Comparison of ENCODE assay signal across 20 cellular contexts in genomic region chr20:63202811-63203526, GRCh38. TPM values are rescaled to one million over a fixed set of nuclear protein-coding genes. Genes with fewer than 3 reads are reported as not detected.
DNase-seq lines count a peak whose midpoint lies in the region; ATAC-seq, FAIRE-seq and TF ChIP-seq lines count a peak whose summit lies in the region.
"Had no signal": no experiment of that assay in that cellular context is flagged by ENCODE, and none has a peak within 500 bp of the region (broad histone marks: within the 10 kb centered on the region; RNA-seq: fewer than 3 reads in every experiment).

No MANE protein-coding gene starts in this region.

- TF ChIP-seq EP300 in K562 (IDR thresholded peaks at IDR 0.05; ENCODE audit: low read length): no peak

- H3K9me3 ChIP-seq in right cardiac atrium (ENCODE audit: control insufficient read depth, low read length) (no peaks in the 10 kb centered on the region), right atrium auricular region (no peaks in the 10 kb centered on the region), K562 (replicated peaks; ENCODE audit: control insufficient read depth, insufficient read depth, low read depth, low read length) (no peaks in the 10 kb centered on the region), mucosa of descending colon (no peaks in the 10 kb centered on the region), BE2C (no peaks in the 10 kb centered on the region)
- H3K9me3 ChIP-seq: BLaER1 treated with 17β-estradiol and CSF1 and Interleukin-3, amounts not matched to agents 10 nM and 100 nM had no signal

- no peaks in the 10 kb centered on the region for H3K9me1 ChIP-seq in K562 (ENCODE audit: control insufficient read depth, insufficient read depth, low read length)

- H4K20me1 ChIP-seq in K562 (replicated peaks; ENCODE audit: control insufficient read depth, insufficient read depth, low read length): peaks cover 62% of the 10 kb centered on the region

- POLR2A ChIA-PET in K562 (lab: Yijun Ruan, JAX): interaction anchor here (0.8 to 1.2 kb wide), 5 partner anchors 8 to 181 kb away, joined by 3 to 7 read pairs (median 3); no protein-coding TSS in a partner anchor

- no peak overlapping the region for H3K4me2 ChIP-seq in K562 (ENCODE audit: insufficient read depth, low read length)
- H3K4me2 ChIP-seq: BLaER1 treated with 17β-estradiol and CSF1 and Interleukin-3, amounts not matched to agents 10 nM and 100 nM had no signal

- ATAC-seq in right cardiac atrium (peak in 1 of 2 donors; percentile 8), K562 (no peak), mucosa of descending colon (peak; percentile 12), GM18907 (IDR thresholded peaks at IDR 0.05; ENCODE audit: unreplicated experiment) (no peak)
- ATAC-seq: CD8-positive, alpha-beta T cell had no signal

- intact Hi-C loops in right cardiac atrium (cut with DNase I) (no loop called here), K562 (cut with micrococcal nuclease) (no loop called here), mucosa of descending colon (cut with DNase I, micrococcal nuclease) (no loop called here)

- in situ Hi-C loops in K562 (cut with MboI): no loop called here

- H3K4me1 ChIP-seq in right cardiac atrium (ENCODE audit: control insufficient read depth, insufficient read depth, low read length) (no peaks in the 10 kb centered on the region), right atrium auricular region (peaks cover 0 to 13% of the 10 kb centered on the region in 2 donors), K562 (replicated peaks in 1 of 2; ENCODE audit: control insufficient read depth in 2 of 2, insufficient read depth in 2 of 2, low read length in 2 of 2) (peaks cover 0 to 11% of the 10 kb centered on the region in 2 experiments; a peak in 3 of 5 replicates), mucosa of descending colon (ENCODE audit: low read depth) (no peaks in the 10 kb centered on the region), BE2C (no peaks in the 10 kb centered on the region)

- CTCF ChIA-PET in K562 (lab: Yijun Ruan, JAX; ENCODE audit: low intra/inter-chr PET ratio): no interaction called here

- FAIRE-seq in K562 (lab: Jason Lieb, UNC): no peak
- FAIRE-seq: G401.6, GM12892, GM18507 had no signal

- H3K36me3 ChIP-seq in right atrium auricular region (peaks cover 75% of the 10 kb centered on the region), K562 (ENCODE audit: control insufficient read depth, insufficient read depth, low read length) (peaks cover 93% of the 10 kb centered on the region), mucosa of descending colon (ENCODE audit: low read depth) (no peaks in the 10 kb centered on the region), BE2C (peaks cover 74% of the 10 kb centered on the region)

- H3K79me2 ChIP-seq in K562 (ENCODE audit: control insufficient read depth, insufficient read depth, low read length): peaks cover 94% of the 10 kb centered on the region

- TF ChIP-seq POLR2A in K562 (conservative IDR thresholded peaks at IDR 0.05): 0 out of 2 replicates have a peak, but pooled peaks have one; percentile 12

- DNase-seq in right cardiac atrium: peak; percentile 8 to 35 (median 32)
- no peak for DNase-seq in right atrium auricular region (ENCODE audit: low spot score)
- no peak for DNase-seq in K562 (ENCODE audit: extremely low read depth in 1 of 4, low spot score in 3 of 4)
- DNase-seq in mucosa of descending colon: peak in 1 of 3 donors; percentile 44
- no peak for DNase-seq in globus pallidus (ENCODE audit: low spot score)
- DNase-seq in SHP77 treated with DMSO at 0.1 percent for 48 hours (lab: John Stamatoyannopoulos, UW): no peak
- no peak for DNase-seq in BE2C
- DNase-seq: 8988T; CD8-positive, alpha-beta T cell; DMS 273 treated with DMSO at 0.1 percent for 48 hours; GOT3; H9 had no signal

- H2AFZ ChIP-seq in K562 (ENCODE audit: low read depth, low read length): no peak overlapping the region

- H3K27ac ChIP-seq in right cardiac atrium (ENCODE audit: low read length) (no peak overlapping the region), right atrium auricular region (no peak overlapping the region), K562 (ENCODE audit: extremely low read depth, low read depth, low read length) (no peak overlapping the region)
- H3K27ac ChIP-seq: BLaER1 treated with 17β-estradiol and CSF1 and Interleukin-3, amounts not matched to agents 10 nM and 100 nM had no signal

- H3K27me3 ChIP-seq in right cardiac atrium (ENCODE audit: control insufficient read depth, insufficient read depth) (no peaks in the 10 kb centered on the region), right atrium auricular region (no peaks in the 10 kb centered on the region), K562 (ENCODE audit: control insufficient read depth in 2 of 2, insufficient read depth in 2 of 2, low read length in 2 of 2) (no peaks in the 10 kb centered on the region), BE2C (no peaks in the 10 kb centered on the region)
- H3K27me3 ChIP-seq: BLaER1 treated with 17β-estradiol and CSF1 and Interleukin-3, amounts not matched to agents 10 nM and 100 nM had no signal

- no peak for TF ChIP-seq RAD21 in K562 (CRISPR knock-in tag; conservative IDR thresholded peaks at IDR 0.05 in 1 of 2, IDR thresholded peaks at IDR 0.05 in 1 of 2)

- H3K4me3 ChIP-seq in right cardiac atrium (ENCODE audit: low read length) (no peak overlapping the region), right atrium auricular region (no peak overlapping the region), K562 (no peak overlapping the region), mucosa of descending colon (no peak overlapping the region), BE2C (ENCODE audit: low read depth, low read length) (no peak overlapping the region)
- H3K4me3 ChIP-seq: BLaER1 treated with 17β-estradiol and CSF1 and Interleukin-3, amounts not matched to agents 10 nM and 100 nM had no signal

- H3K9ac ChIP-seq in K562 (ENCODE audit: insufficient read depth in 1 of 2, low read depth in 2 of 2, low read length in 2 of 2): no peak overlapping the region; a peak in 1 of 4 replicates
- H3K9ac ChIP-seq: BLaER1 treated with 17β-estradiol and CSF1 and Interleukin-3, amounts not matched to agents 10 nM and 100 nM had no signal

- 92% methylated on average over 29 of the region's 29 CpGs for WGBS in right cardiac atrium
- 99% methylated on average over 23 of the region's 29 CpGs for WGBS in K562 (ENCODE audit: insufficient coverage, low coverage, missing lambda C conversion rate)

- TF ChIP-seq CTCF in right atrium auricular region (IDR thresholded peaks at IDR 0.05) (no peak), K562 (IDR thresholded peaks at IDR 0.05 in 2 of 3, conservative IDR thresholded peaks at IDR 0.05 in 1 of 3; ENCODE audit: insufficient read depth in 2 of 3, low read depth in 1 of 3, low read length in 3 of 3) (no peak), mucosa of descending colon (IDR thresholded peaks at IDR 0.05) (no peak), BE2C (IDR thresholded peaks at IDR 0.05; ENCODE audit: low read depth, low read length) (no peak)

- no TSS peak for BruUV-seq in K562 (replicated peaks; lab: Mats Ljungman, UMichigan)

RNA-seq across cellular contexts. Expression of gene YTHDF1, which starts 13.0 kb away (rescaled TPM):
- total RNA-seq in right cardiac atrium (10 to 100 TPM; 23.0 to 27.6 (median 25.2) TPM), right atrium auricular region (10 to 100 TPM; 15.7 to 26.1 TPM), K562 (2014; rRNA removed) (20.8 and 26.6 TPM in 2 replicates), K562 (2014; rRNA removed; fragmentation: Illumina TruSeq; extraction: Trizol) (18.0 and 19.0 TPM in 2 replicates), K562 (2015; rRNA removed; fragmentation: Illumina TruSeq; extraction: Trizol) (26.5 and 27.8 TPM in 2 replicates), K562 (2021) (41.8 and 42.4 TPM in 2 replicates), mucosa of descending colon (10 to 100 TPM; 32.0 to 37.2 (median 34.2) TPM)
- polyA plus RNA-seq in right cardiac atrium (15.3 TPM), K562 (2011; rRNA removed) (20.5 and 27.9 TPM in 2 replicates), K562 (2014; fragmentation: Illumina TruSeq; extraction: Trizol) (29.3 and 31.6 TPM in 2 replicates), K562 (2014; fragmentation: Nextera tagmentation; extraction: Ambion mirVana) (10 to 100 TPM; 10.1 to 11.1 TPM), K562 (2014; rRNA removed) (28.6 and 33.2 TPM in 2 replicates)
- 41.5 and 53.5 TPM in 2 replicates for total RNA-seq in K562 (2011; cell fraction: chromatin; rRNA removed; ENCODE audit: low replicate concordance)
- total RNA-seq in K562 (2011; cell fraction: nucleolus; rRNA removed): 31.1 and 36.5 TPM in 2 replicates
- 30.2 and 31.3 TPM in 2 replicates for total RNA-seq in K562 (2011; cell fraction: nucleoplasm; rRNA removed)
- 21.3 and 25.6 TPM in 2 replicates for polyA plus RNA-seq in K562 (2011; cell fraction: cytosol; rRNA removed)
- polyA plus RNA-seq in K562 (2011; cell fraction: nucleus; rRNA removed): 38.5 and 52.3 TPM in 2 replicates
- polyA plus RNA-seq in K562 (2012): 27.6 and 28.6 TPM in 2 replicates
- polyA minus RNA-seq in K562 (2011; rRNA and poly(A)+ RNA removed): 14.0 and 22.8 TPM in 2 replicates
- 24.0 and 25.9 TPM in 2 replicates for polyA minus RNA-seq in K562 (2011; cell fraction: cytosol; rRNA and poly(A)+ RNA removed)
- polyA minus RNA-seq in K562 (2011; cell fraction: nucleus; rRNA and poly(A)+ RNA removed): 8.9 and 11.0 TPM in 2 replicates
- 90.9 TPM for polyA plus RNA-seq in BE2C (2012; ENCODE audit: insufficient read depth, insufficient read length, low read depth)

RNA-seq across cellular contexts. Expression of gene BIRC7, which starts 32.7 kb away (rescaled TPM):
- not detected for total RNA-seq in right cardiac atrium
- polyA plus RNA-seq in right cardiac atrium: not detected
- total RNA-seq in right atrium auricular region: not detected
- 0.51 and 0.74 TPM in 2 replicates for total RNA-seq in K562 (2011; cell fraction: chromatin; rRNA removed; ENCODE audit: low replicate concordance)
- total RNA-seq in K562 (2011; cell fraction: nucleolus; rRNA removed): 1.3 and 1.4 TPM in 2 replicates
- total RNA-seq in K562 (2011; cell fraction: nucleoplasm; rRNA removed): 0.46 and 0.88 TPM in 2 replicates
- total RNA-seq in K562 (2014; rRNA removed): not detected in 2 replicates
- not detected in 2 replicates for total RNA-seq in K562 (2014; rRNA removed; fragmentation: Illumina TruSeq; extraction: Trizol)
- 0.14 TPM in 1 of 2 replicates, not detected in the other for total RNA-seq in K562 (2015; rRNA removed; fragmentation: Illumina TruSeq; extraction: Trizol)
- 0.18 and 0.27 TPM in 2 replicates for total RNA-seq in K562 (2021)
- 0.14 and 0.24 TPM in 2 replicates for polyA plus RNA-seq in K562 (2011; rRNA removed)
- 0.12 and 0.88 TPM in 2 replicates for polyA plus RNA-seq in K562 (2011; cell fraction: cytosol; rRNA removed)
- 1.5 and 2.8 TPM in 2 replicates for polyA plus RNA-seq in K562 (2011; cell fraction: nucleus; rRNA removed)
- polyA plus RNA-seq in K562 (2012): 0.18 and 0.68 TPM in 2 replicates
- not detected in 2 replicates for polyA plus RNA-seq in K562 (2014; fragmentation: Illumina TruSeq; extraction: Trizol)
- polyA plus RNA-seq in K562 (2014; fragmentation: Nextera tagmentation; extraction: Ambion mirVana): not detected
- 0.16 and 0.19 TPM in 2 replicates for polyA plus RNA-seq in K562 (2014; rRNA removed)
- polyA minus RNA-seq in K562 (2011; rRNA and poly(A)+ RNA removed): not detected in 2 replicates
- polyA minus RNA-seq in K562 (2011; cell fraction: cytosol; rRNA and poly(A)+ RNA removed): not detected in 2 replicates
- polyA minus RNA-seq in K562 (2011; cell fraction: nucleus; rRNA and poly(A)+ RNA removed): 0.44 and 0.81 TPM in 2 replicates
- under 1 TPM in 1 of 3 donors, not detected in 2; 0.22 TPM for total RNA-seq in mucosa of descending colon
- polyA plus RNA-seq in BE2C (2012; ENCODE audit: insufficient read depth, insufficient read length, low read depth): 0.56 TPM
- total RNA-seq: A673, H9 had no signal
- polyA plus RNA-seq: AG04450, IgD-negative memory B cell had no signal

RNA-seq across cellular contexts. Expression of gene NKAIN4, which starts 51.3 kb away (rescaled TPM):
- total RNA-seq in right cardiac atrium: not detected
- polyA plus RNA-seq in right cardiac atrium: not detected
- not detected for total RNA-seq in right atrium auricular region
- total RNA-seq in K562 (2011; cell fraction: chromatin; rRNA removed; ENCODE audit: low replicate concordance): not detected in 2 replicates
- total RNA-seq in K562 (2011; cell fraction: nucleolus; rRNA removed): not detected in 2 replicates
- total RNA-seq in K562 (2011; cell fraction: nucleoplasm; rRNA removed): not detected in 2 replicates
- total RNA-seq in K562 (2014; rRNA removed): not detected in 2 replicates
- not detected in 2 replicates for total RNA-seq in K562 (2014; rRNA removed; fragmentation: Illumina TruSeq; extraction: Trizol)
- total RNA-seq in K562 (2015; rRNA removed; fragmentation: Illumina TruSeq; extraction: Trizol): not detected in 2 replicates
- not detected in 2 replicates for total RNA-seq in K562 (2021)
- polyA plus RNA-seq in K562 (2011; rRNA removed): not detected in 2 replicates
- polyA plus RNA-seq in K562 (2011; cell fraction: cytosol; rRNA removed): not detected in 2 replicates
- not detected in 2 replicates for polyA plus RNA-seq in K562 (2011; cell fraction: nucleus; rRNA removed)
- not detected in 2 replicates for polyA plus RNA-seq in K562 (2012)
- not detected in 2 replicates for polyA plus RNA-seq in K562 (2014; fragmentation: Illumina TruSeq; extraction: Trizol)
- not detected for polyA plus RNA-seq in K562 (2014; fragmentation: Nextera tagmentation; extraction: Ambion mirVana)
- polyA plus RNA-seq in K562 (2014; rRNA removed): not detected in 2 replicates
- not detected in 2 replicates for polyA minus RNA-seq in K562 (2011; rRNA and poly(A)+ RNA removed)
- polyA minus RNA-seq in K562 (2011; cell fraction: cytosol; rRNA and poly(A)+ RNA removed): not detected in 2 replicates
- not detected in 2 replicates for polyA minus RNA-seq in K562 (2011; cell fraction: nucleus; rRNA and poly(A)+ RNA removed)
- total RNA-seq in mucosa of descending colon: 1 to 10 TPM in 1 of 3 donors, not detected in 2; 1.6 TPM
- 0.49 TPM for polyA plus RNA-seq in BE2C (2012; ENCODE audit: insufficient read depth, insufficient read length, low read depth)
- total RNA-seq: A673; CD8-positive, alpha-beta T cell had no signal
- polyA plus RNA-seq: AG04450, IgD-negative memory B cell had no signal

Comparison
In these comparisons a context has a peak if more than half of its experiments do, and no peak if none do; other contexts are left out.
1. DNase-seq: peak in right cardiac atrium (3 of 3); none in right atrium auricular region (single experiment), K562 (0 of 4), globus pallidus (single experiment), SHP77 treated with DMSO at 0.1 percent for 48 hours (single experiment) and BE2C (single experiment).